32 cellular contexts compared by ENCODE assay signal in genomic region chr6:1067346-1067745, GRCh38.
"Had no signal": no experiment of that assay in that cellular context is flagged by ENCODE, and none has a peak within 500 bp of the region (broad histone marks: within the 10 kb centered on the region; RNA-seq: fewer than 3 reads in every experiment).

No MANE protein-coding gene starts in this region.

- H3K36me3 Mint-ChIP-seq: activated naive CD4-positive, alpha-beta T cell treated with anti-CD3 and anti-CD28 coated beads, Interleukin-2, amount 50 U/mL, for 24 hours; activated naive CD8-positive, alpha-beta T cell treated with anti-CD3 and anti-CD28 coated beads for 36 hours had no signal

- H3K4me3 ChIP-seq: adrenal gland, body of pancreas, cardiac muscle cell, esophagus muscularis mucosa, gastrocnemius medialis, heart left ventricle had no signal

- H3K36me3 ChIP-seq: adrenal gland, cardiac muscle cell, esophagus muscularis mucosa, gastrocnemius medialis, heart left ventricle had no signal

- H3K4me1 ChIP-seq: adrenal gland, foreskin keratinocyte, gastrocnemius medialis had no signal

- H3K4me1 Mint-ChIP-seq: activated CD4-positive, alpha-beta memory T cell treated with anti-CD3 and anti-CD28 coated beads, Interleukin-2, amount 10 ng/mL, durations not matched to agents 7 days and 5 days; activated CD4-positive, alpha-beta T cell treated with anti-CD3 and anti-CD28 coated beads, Interleukin-2, amount 10 ng/mL, durations not matched to agents 7 days and 5 days; activated naive CD4-positive, alpha-beta T cell treated with anti-CD3 and anti-CD28 coated beads, Interleukin-2, amount 50 U/mL, for 24 hours; activated naive CD8-positive, alpha-beta T cell treated with anti-CD3 and anti-CD28 coated beads for 36 hours; activated naive CD8-positive, alpha-beta T cell treated with anti-CD3 and anti-CD28 coated beads, Interleukin-2, amount 50 U/mL, for 24 hours; activated T-helper 17 cell treated with anti-CD3 and anti-CD28 coated beads, Interleukin-2, amount 50 U/mL, for 72 hours; central memory CD8-positive, alpha-beta T cell had no signal

- DNase-seq: activated CD4-positive, alpha-beta memory T cell treated with anti-CD3 and anti-CD28 coated beads, Interleukin-2, amount 10 ng/mL, durations not matched to agents 7 days and 5 days; activated CD4-positive, alpha-beta T cell treated with anti-CD3 and anti-CD28 coated beads for 1 hour; activated CD4-positive, alpha-beta T cell treated with anti-CD3 and anti-CD28 coated beads for 4 hours; activated CD4-positive, alpha-beta T cell treated with anti-CD3 and anti-CD28 coated beads, Interleukin-2, amount 10 ng/mL, durations not matched to agents 7 days and 5 days; activated CD4-positive, alpha-beta T cell treated with anti-CD3 and anti-CD28 coated beads, Interleukin-2, amount 50 U/mL, for 4 hours; activated CD4-positive, CD25-positive, alpha-beta regulatory T cell; activated CD8-positive, alpha-beta memory T cell treated with anti-CD3 and anti-CD28 coated beads, Interleukin-2, amount 50 U/mL, for 48 hours; activated effector memory CD4-positive, alpha-beta T cell treated with Interleukin-2 at 50 U/mL for 16 hours; activated gamma-delta T cell treated with Interleukin-2 at 50 U/mL for 16 hours; activated naive CD4-positive, alpha-beta T cell treated with Interleukin-2 at 50 U/mL for 16 hours; activated naive CD8-positive, alpha-beta T cell treated with anti-CD3 and anti-CD28 coated beads for 36 hours; activated naive CD8-positive, alpha-beta T cell treated with anti-CD3 and anti-CD28 coated beads, Interleukin-2, amount 50 U/mL, for 24 hours; activated T-cell treated with anti-CD3 and anti-CD28 coated beads, Interleukin-2, amount 50 U/mL, for 4 hours; adrenal gland; amygdala; aorta; body of pancreas; cortex of kidney; dermis blood vessel endothelial cell; effector CD4-positive, alpha-beta T cell; effector memory CD8-positive, alpha-beta T cell; erythroblast; foreskin keratinocyte; gastrocnemius medialis; glutamatergic neuron; heart left ventricle; T-helper 2 cell had no signal

- H3K27ac Mint-ChIP-seq: activated CD4-positive, alpha-beta memory T cell treated with anti-CD3 and anti-CD28 coated beads, Interleukin-2, amount 10 ng/mL, durations not matched to agents 7 days and 5 days; activated CD4-positive, alpha-beta T cell treated with anti-CD3 and anti-CD28 coated beads, Interleukin-2, amount 10 ng/mL, durations not matched to agents 7 days and 5 days; activated naive CD4-positive, alpha-beta T cell treated with anti-CD3 and anti-CD28 coated beads, Interleukin-2, amount 50 U/mL, for 24 hours; activated naive CD8-positive, alpha-beta T cell treated with anti-CD3 and anti-CD28 coated beads for 36 hours; activated naive CD8-positive, alpha-beta T cell treated with anti-CD3 and anti-CD28 coated beads, Interleukin-2, amount 50 U/mL, for 24 hours; activated T-helper 17 cell treated with anti-CD3 and anti-CD28 coated beads, Interleukin-2, amount 50 U/mL, for 72 hours; effector memory CD8-positive, alpha-beta T cell had no signal

- H3K9me3 ChIP-seq: adrenal gland, body of pancreas, esophagus muscularis mucosa, gastrocnemius medialis, heart left ventricle had no signal

- ATAC-seq: activated naive CD8-positive, alpha-beta T cell treated with anti-CD3 and anti-CD28 coated beads, Interleukin-2, amount 50 U/mL, for 24 hours; activated T-cell treated with anti-CD3 and anti-CD28 coated beads, Interleukin-2, amount 50 U/mL, for 4 hours; activated T-helper 17 cell treated with anti-CD3 and anti-CD28 coated beads, Interleukin-2, amount 50 U/mL, for 72 hours; body of pancreas; effector memory CD8-positive, alpha-beta T cell; foreskin keratinocyte; gastrocnemius medialis; heart left ventricle had no signal

- H3K27ac ChIP-seq: adrenal gland, body of pancreas, cardiac muscle cell, esophagus muscularis mucosa, foreskin keratinocyte, gastrocnemius medialis, heart left ventricle had no signal

- H3K4me3 Mint-ChIP-seq: activated CD4-positive, alpha-beta memory T cell treated with anti-CD3 and anti-CD28 coated beads, Interleukin-2, amount 10 ng/mL, durations not matched to agents 7 days and 5 days; activated CD4-positive, alpha-beta T cell treated with anti-CD3 and anti-CD28 coated beads, Interleukin-2, amount 10 ng/mL, durations not matched to agents 7 days and 5 days; activated naive CD4-positive, alpha-beta T cell treated with anti-CD3 and anti-CD28 coated beads, Interleukin-2, amount 50 U/mL, for 24 hours; activated naive CD8-positive, alpha-beta T cell treated with anti-CD3 and anti-CD28 coated beads for 36 hours; activated naive CD8-positive, alpha-beta T cell treated with anti-CD3 and anti-CD28 coated beads, Interleukin-2, amount 50 U/mL, for 24 hours; activated T-cell treated with anti-CD3 and anti-CD28 coated beads, Interleukin-2, amount 50 U/mL, for 4 hours; activated T-helper 17 cell treated with anti-CD3 and anti-CD28 coated beads, Interleukin-2, amount 50 U/mL, for 72 hours; central memory CD8-positive, alpha-beta T cell; effector memory CD8-positive, alpha-beta T cell had no signal

- H3K27me3 ChIP-seq: adrenal gland, body of pancreas, cardiac muscle cell, esophagus muscularis mucosa, foreskin keratinocyte, gastrocnemius medialis had no signal

- H3K9me3 Mint-ChIP-seq: activated CD4-positive, alpha-beta memory T cell treated with anti-CD3 and anti-CD28 coated beads, Interleukin-2, amount 10 ng/mL, durations not matched to agents 7 days and 5 days; activated CD4-positive, alpha-beta T cell treated with anti-CD3 and anti-CD28 coated beads, Interleukin-2, amount 10 ng/mL, durations not matched to agents 7 days and 5 days; activated naive CD4-positive, alpha-beta T cell treated with anti-CD3 and anti-CD28 coated beads, Interleukin-2, amount 50 U/mL, for 24 hours; activated naive CD8-positive, alpha-beta T cell treated with anti-CD3 and anti-CD28 coated beads for 36 hours; activated naive CD8-positive, alpha-beta T cell treated with anti-CD3 and anti-CD28 coated beads, Interleukin-2, amount 50 U/mL, for 24 hours; activated T-cell treated with anti-CD3 and anti-CD28 coated beads, Interleukin-2, amount 50 U/mL, for 4 hours; activated T-helper 17 cell treated with anti-CD3 and anti-CD28 coated beads, Interleukin-2, amount 50 U/mL, for 72 hours; central memory CD8-positive, alpha-beta T cell; effector memory CD8-positive, alpha-beta T cell had no signal
